ENCODE assay signal across 1 cellular context in the genomic region with DNA sequence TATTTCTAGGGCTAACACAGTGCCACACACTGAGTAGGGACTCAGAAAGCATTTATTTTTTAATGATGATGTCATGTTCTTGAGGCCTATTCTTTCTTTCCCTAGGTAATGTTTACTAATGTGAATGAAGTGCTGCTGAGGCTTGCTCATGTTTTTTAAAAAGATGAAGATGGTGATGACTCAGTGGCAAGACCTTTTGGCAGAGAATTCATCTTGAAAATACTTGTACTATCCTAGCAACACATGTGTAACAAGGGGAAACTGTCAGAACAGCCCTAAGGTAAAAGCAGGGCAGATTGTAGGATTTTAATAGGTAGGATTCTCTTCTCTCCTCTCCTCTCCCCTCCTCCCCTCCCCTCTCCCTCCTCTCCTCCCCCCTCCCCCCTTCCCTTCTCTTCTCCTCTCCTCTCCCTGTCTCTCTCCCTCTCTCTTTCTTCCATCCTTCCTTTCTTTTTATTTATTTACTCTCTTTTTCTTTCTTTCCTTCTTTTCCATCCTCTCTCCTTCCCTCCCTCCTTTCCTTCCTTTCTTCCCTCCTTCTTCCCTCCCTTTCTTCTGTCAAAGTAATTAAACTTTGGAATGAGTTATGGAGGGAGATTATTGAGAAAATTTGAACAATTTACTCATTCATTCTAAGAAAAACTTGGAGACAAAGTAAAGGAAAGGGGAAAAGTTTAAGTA.
TF ChIP-seq lines count a peak whose summit lies in the region.

No MANE protein-coding gene starts in this region.

TF ChIP-seq in WTC11, 78 proteins besides CTCF, POLR2A, EP300 and RAD21 (continued from another document):
- TF ChIP-seq, protein P1, sequence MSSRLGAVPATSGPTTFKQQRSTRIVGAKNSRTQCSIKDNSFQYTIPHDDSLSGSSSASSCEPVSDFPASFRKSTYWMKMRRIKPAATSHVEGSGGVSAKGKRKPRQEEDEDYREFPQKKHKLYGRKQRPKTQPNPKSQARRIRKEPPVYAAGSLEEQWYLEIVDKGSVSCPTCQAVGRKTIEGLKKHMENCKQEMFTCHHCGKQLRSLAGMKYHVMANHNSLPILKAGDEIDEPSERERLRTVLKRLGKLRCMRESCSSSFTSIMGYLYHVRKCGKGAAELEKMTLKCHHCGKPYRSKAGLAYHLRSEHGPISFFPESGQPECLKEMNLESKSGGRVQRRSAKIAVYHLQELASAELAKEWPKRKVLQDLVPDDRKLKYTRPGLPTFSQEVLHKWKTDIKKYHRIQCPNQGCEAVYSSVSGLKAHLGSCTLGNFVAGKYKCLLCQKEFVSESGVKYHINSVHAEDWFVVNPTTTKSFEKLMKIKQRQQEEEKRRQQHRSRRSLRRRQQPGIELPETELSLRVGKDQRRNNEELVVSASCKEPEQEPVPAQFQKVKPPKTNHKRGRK (CRISPR knock-in tag; IDR thresholded peaks at IDR 0.05; ENCODE audit: borderline replicate concordance) = no peak
- TF ChIP-seq JAZF1 (CRISPR knock-in tag; IDR thresholded peaks at IDR 0.05) (no peak), NFYB (CRISPR knock-in tag; conservative IDR thresholded peaks at IDR 0.05; ENCODE audit: low read depth) (no peak), NR1H2 (CRISPR knock-in tag; IDR thresholded peaks at IDR 0.05) (no peak), TEAD4 (CRISPR knock-in tag; IDR thresholded peaks at IDR 0.05) (no peak), ZNF138 (CRISPR knock-in tag; conservative IDR thresholded peaks at IDR 0.05) (no peak), EMX1 (CRISPR knock-in tag; IDR thresholded peaks at IDR 0.05) (no peak), ZNF263 (CRISPR knock-in tag; IDR thresholded peaks at IDR 0.05; ENCODE audit: low read depth) (no peak), RELA (CRISPR knock-in tag; IDR thresholded peaks at IDR 0.05; ENCODE audit: borderline replicate concordance) (no peak), TEAD1 (CRISPR knock-in tag; IDR thresholded peaks at IDR 0.05) (no peak), CBFB (CRISPR knock-in tag; IDR thresholded peaks at IDR 0.05; ENCODE audit: low read depth) (no peak)
- TF ChIP-seq, protein P2, sequence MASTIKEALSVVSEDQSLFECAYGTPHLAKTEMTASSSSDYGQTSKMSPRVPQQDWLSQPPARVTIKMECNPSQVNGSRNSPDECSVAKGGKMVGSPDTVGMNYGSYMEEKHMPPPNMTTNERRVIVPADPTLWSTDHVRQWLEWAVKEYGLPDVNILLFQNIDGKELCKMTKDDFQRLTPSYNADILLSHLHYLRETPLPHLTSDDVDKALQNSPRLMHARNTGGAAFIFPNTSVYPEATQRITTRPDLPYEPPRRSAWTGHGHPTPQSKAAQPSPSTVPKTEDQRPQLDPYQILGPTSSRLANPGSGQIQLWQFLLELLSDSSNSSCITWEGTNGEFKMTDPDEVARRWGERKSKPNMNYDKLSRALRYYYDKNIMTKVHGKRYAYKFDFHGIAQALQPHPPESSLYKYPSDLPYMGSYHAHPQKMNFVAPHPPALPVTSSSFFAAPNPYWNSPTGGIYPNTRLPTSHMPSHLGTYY (CRISPR knock-in tag; IDR thresholded peaks at IDR 0.05) = no peak
